ENCODE assay signal across 1 cellular context in genomic region chr3:4976109-4976508, GRCh38.
TF ChIP-seq lines count a peak whose summit lies in the region.

No MANE protein-coding gene starts in this region.

TF ChIP-seq in GM12878, 131 proteins besides CTCF, POLR2A, EP300 and RAD21 (continued from another document and continues in another):
- no peak for TF ChIP-seq ASH2L (IDR thresholded peaks at IDR 0.05; ENCODE audit: borderline replicate concordance, low read depth)
- no peak for TF ChIP-seq ZBTB11 (CRISPR knock-in tag; IDR thresholded peaks at IDR 0.05)
- TF ChIP-seq LARP7 (IDR thresholded peaks at IDR 0.05), result no peak
- no peak for TF ChIP-seq BMI1 (IDR thresholded peaks at IDR 0.05; ENCODE audit: borderline replicate concordance)
- no peak for TF ChIP-seq USF1 (IDR thresholded peaks at IDR 0.05; ENCODE audit: borderline replicate concordance, extremely low read length, insufficient read depth, low read depth, low read length)
- no peak for TF ChIP-seq ATF3 (IDR thresholded peaks at IDR 0.05; ENCODE audit: borderline replicate concordance, extremely low read depth, low read depth, low read length)
- no peak for TF ChIP-seq MXI1 (IDR thresholded peaks at IDR 0.05; ENCODE audit: low read depth, low read length)
- no peak for TF ChIP-seq HDAC2 (IDR thresholded peaks at IDR 0.05)
- no peak for TF ChIP-seq MYB (IDR thresholded peaks at IDR 0.05; ENCODE audit: borderline replicate concordance, low read depth, low read length)
- TF ChIP-seq IKZF2 (IDR thresholded peaks at IDR 0.05), result no peak; a peak in 1 of 4 replicates
- TF ChIP-seq SPI1 (IDR thresholded peaks at IDR 0.05; ENCODE audit: borderline replicate concordance, insufficient read depth, low read depth, low read length), result no peak
- no peak for TF ChIP-seq RFX5 (IDR thresholded peaks at IDR 0.05; ENCODE audit: low read depth, low read length)
- TF ChIP-seq CREM (IDR thresholded peaks at IDR 0.05; ENCODE audit: low read depth), result no peak
- TF ChIP-seq KAT2A (conservative IDR thresholded peaks at IDR 0.05; ENCODE audit: control insufficient read depth, low read depth, low read length), result no peak
- peak; percentile 87 for TF ChIP-seq YY1 (IDR thresholded peaks at IDR 0.05; ENCODE audit: low read depth, low read length)
- TF ChIP-seq YBX1 (IDR thresholded peaks at IDR 0.05), result no peak
- no peak for TF ChIP-seq HSF1 (IDR thresholded peaks at IDR 0.05; ENCODE audit: low read depth, low read length)
- TF ChIP-seq PKNOX1 (IDR thresholded peaks at IDR 0.05), result no peak
- no peak for TF ChIP-seq SMAD5 (IDR thresholded peaks at IDR 0.05; ENCODE audit: low read depth)
- TF ChIP-seq SUZ12 (IDR thresholded peaks at IDR 0.05; ENCODE audit: unreplicated experiment), result no peak
- no peak for TF ChIP-seq IRF4 (IDR thresholded peaks at IDR 0.05; ENCODE audit: low read depth, low read length)
- no peak for TF ChIP-seq TCF7 (IDR thresholded peaks at IDR 0.05; ENCODE audit: borderline replicate concordance)
- TF ChIP-seq MTA3 (IDR thresholded peaks at IDR 0.05; ENCODE audit: borderline replicate concordance, low read length), result no peak
- TF ChIP-seq PML (IDR thresholded peaks at IDR 0.05; ENCODE audit: low read length), result no peak
- TF ChIP-seq CBFB (IDR thresholded peaks at IDR 0.05; ENCODE audit: low read depth), result no peak
- TF ChIP-seq NR2F1 (conservative IDR thresholded peaks at IDR 0.05), result no peak
- TF ChIP-seq ZBTB33 (IDR thresholded peaks at IDR 0.05), result no peak
- TF ChIP-seq GABPA (IDR thresholded peaks at IDR 0.05; ENCODE audit: low read depth), result no peak
- no peak for TF ChIP-seq ATF2 (IDR thresholded peaks at IDR 0.05; ENCODE audit: low read length)
- peak; percentile 49 for TF ChIP-seq BCL3 (IDR thresholded peaks at IDR 0.05; ENCODE audit: borderline replicate concordance, insufficient read depth, low read depth, low read length, poor library complexity, severe bottlenecking)
- no peak for TF ChIP-seq NR2C1 (IDR thresholded peaks at IDR 0.05)
- no peak for TF ChIP-seq HDGF (IDR thresholded peaks at IDR 0.05)
- no peak for TF ChIP-seq NRF1 (conservative IDR thresholded peaks at IDR 0.05; ENCODE audit: low read depth, low read length)
- TF ChIP-seq KLF5 (IDR thresholded peaks at IDR 0.05; ENCODE audit: partially characterized antibody), result no peak
- TF ChIP-seq WRNIP1 (IDR thresholded peaks at IDR 0.05; ENCODE audit: borderline replicate concordance, low read depth, low read length), result no peak
- no peak for TF ChIP-seq BRCA1 (IDR thresholded peaks at IDR 0.05; ENCODE audit: low read depth, low read length)
- no peak for TF ChIP-seq MTA2 (IDR thresholded peaks at IDR 0.05; ENCODE audit: low read depth)
- no peak for TF ChIP-seq PAX8 (IDR thresholded peaks at IDR 0.05)
- TF ChIP-seq ESRRA (IDR thresholded peaks at IDR 0.05; ENCODE audit: low read length), result no peak
- TF ChIP-seq NFYA (IDR thresholded peaks at IDR 0.05; ENCODE audit: borderline replicate concordance, low read depth, low read length), result no peak
- TF ChIP-seq FOXM1 (IDR thresholded peaks at IDR 0.05; ENCODE audit: low read depth, low read length), result no peak
- no peak for TF ChIP-seq POLR2AphosphoS5 (IDR thresholded peaks at IDR 0.05; ENCODE audit: low read length)
- no peak for TF ChIP-seq RCOR1 (conservative IDR thresholded peaks at IDR 0.05; ENCODE audit: low read depth, low read length)
- no peak for TF ChIP-seq SREBF2 (IDR thresholded peaks at IDR 0.05; ENCODE audit: low read length)
- TF ChIP-seq CEBPZ (IDR thresholded peaks at IDR 0.05; ENCODE audit: low read depth, low read length), result no peak
- no peak for TF ChIP-seq TAF1 (IDR thresholded peaks at IDR 0.05; ENCODE audit: borderline replicate concordance, low read depth, low read length)
- no peak for TF ChIP-seq POLR2AphosphoS2 (IDR thresholded peaks at IDR 0.05; ENCODE audit: low read depth, low read length)
- TF ChIP-seq RELA (IDR thresholded peaks at IDR 0.05; ENCODE audit: borderline replicate concordance, partially characterized antibody), result no peak
- TF ChIP-seq FOS (IDR thresholded peaks at IDR 0.05; ENCODE audit: borderline replicate concordance, extremely low read depth, insufficient read length), result no peak
- no peak for TF ChIP-seq BCLAF1 (IDR thresholded peaks at IDR 0.05)
- TF ChIP-seq NR2C2 (IDR thresholded peaks at IDR 0.05; ENCODE audit: borderline replicate concordance, control insufficient read depth, insufficient read length, low read depth), result no peak
